Comparison of ENCODE assay signal across 8 cellular contexts in the genomic region with DNA sequence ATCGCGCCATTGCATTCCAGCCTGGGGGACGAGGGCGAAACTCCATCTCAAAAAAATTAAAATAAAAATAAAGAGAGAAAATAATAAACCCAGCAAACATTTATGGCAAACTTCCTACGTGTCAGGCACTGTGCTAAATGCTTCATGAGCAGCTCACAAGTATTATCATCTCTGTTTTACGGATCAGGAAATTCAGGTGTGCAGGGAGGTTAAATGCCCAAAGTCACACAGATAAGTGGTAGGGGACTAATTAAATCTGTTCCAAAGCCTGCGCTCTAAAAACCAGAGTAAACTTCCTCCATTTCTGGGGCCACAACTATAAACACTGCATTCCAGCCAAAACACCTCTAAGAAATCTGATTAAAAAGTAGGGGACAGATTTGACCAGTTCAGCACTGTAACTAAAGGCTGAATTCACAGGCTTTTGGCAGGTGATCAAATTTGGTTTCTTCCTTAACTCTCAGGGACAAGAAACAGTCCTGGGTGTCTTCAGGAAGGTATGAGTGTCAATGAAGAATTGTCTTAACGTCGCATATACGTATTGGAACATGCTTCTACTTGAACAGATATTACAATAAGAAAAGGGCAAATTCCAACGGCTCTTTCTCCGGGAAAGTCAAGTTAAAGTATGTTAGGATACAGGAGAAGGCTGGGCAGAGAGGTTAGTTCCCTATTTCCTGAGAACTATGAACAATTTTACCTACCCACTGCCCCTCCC.
DNase-seq lines count a peak whose midpoint lies in the region; ATAC-seq and TF ChIP-seq lines count a peak whose summit lies in the region.

No MANE protein-coding gene starts in this region.

- H3K27ac Mint-ChIP-seq in nephron: peak overlapping the region; percentile 94 to 97 (median 95)

- H3K36me3 ChIP-seq in RWPE2 (ENCODE audit: low read depth): peaks cover 1% of the 10 kb centered on the region; the same call in 1 of the 2 replicates

- DNase-seq in AG08395 (ENCODE audit: low spot score) (peak; percentile 3), RWPE2 (ENCODE audit: low spot score) (no peak), epithelial cell of prostate (ENCODE audit: low read depth, low spot score) (no peak)

- TF ChIP-seq CTCF in RWPE2 (IDR thresholded peaks at IDR 0.05; ENCODE audit: poor library complexity, severe bottlenecking) (no peak), nephron (IDR thresholded peaks at IDR 0.05; ENCODE audit: unreplicated experiment in 3 of 3) (no peak)

- ATAC-seq in GM18861 (IDR thresholded peaks at IDR 0.05; ENCODE audit: unreplicated experiment) (peak; percentile 7), RWPE2 (ENCODE audit: low read depth) (peak; percentile 8), HG03039 (IDR thresholded peaks at IDR 0.05; ENCODE audit: unreplicated experiment) (no peak), GM21717 (IDR thresholded peaks at IDR 0.05; ENCODE audit: unreplicated experiment) (no peak), HG02970 (IDR thresholded peaks at IDR 0.05; ENCODE audit: low FRiP score, unreplicated experiment) (no peak)

- H3K9me3 ChIP-seq in RWPE2 (ENCODE audit: severe bottlenecking): no peaks in the 10 kb centered on the region

- H3K4me1 Mint-ChIP-seq in nephron: peaks cover 11% of the 10 kb centered on the region

- H3K4me3 Mint-ChIP-seq in nephron: peak overlapping the region; percentile 84 to 90 (median 88)

- no peaks in the 10 kb centered on the region for H3K27me3 ChIP-seq in RWPE2 (ENCODE audit: insufficient read depth, poor library complexity, severe bottlenecking)

- H3K27ac ChIP-seq in RWPE2 (ENCODE audit: poor library complexity, severe bottlenecking) (peak overlapping the region; percentile 84), epithelial cell of prostate (peak overlapping the region; percentile 98)

- peak overlapping the region; percentile 80 for H3K4me3 ChIP-seq in RWPE2 (ENCODE audit: severe bottlenecking)

- no peaks in the 10 kb centered on the region for H3K9me3 Mint-ChIP-seq in nephron

- no peaks in the 10 kb centered on the region for H3K27me3 Mint-ChIP-seq in nephron (ENCODE audit: low read depth)

- peaks cover 4% of the 10 kb centered on the region for H3K4me1 ChIP-seq in RWPE2 (ENCODE audit: insufficient read depth, poor library complexity, severe bottlenecking)

- peaks cover 5% of the 10 kb centered on the region for H3K36me3 Mint-ChIP-seq in nephron (ENCODE audit: low read depth)

Comparison
In these comparisons a context has a peak if more than half of its experiments do, and no peak if none do; other contexts are left out.
1. ATAC-seq: peak in GM18861 (single experiment) and RWPE2 (single experiment); none in HG03039 (single experiment), GM21717 (single experiment) and HG02970 (single experiment).